ENCODE assay signal across 15 cellular contexts in the genomic region with DNA sequence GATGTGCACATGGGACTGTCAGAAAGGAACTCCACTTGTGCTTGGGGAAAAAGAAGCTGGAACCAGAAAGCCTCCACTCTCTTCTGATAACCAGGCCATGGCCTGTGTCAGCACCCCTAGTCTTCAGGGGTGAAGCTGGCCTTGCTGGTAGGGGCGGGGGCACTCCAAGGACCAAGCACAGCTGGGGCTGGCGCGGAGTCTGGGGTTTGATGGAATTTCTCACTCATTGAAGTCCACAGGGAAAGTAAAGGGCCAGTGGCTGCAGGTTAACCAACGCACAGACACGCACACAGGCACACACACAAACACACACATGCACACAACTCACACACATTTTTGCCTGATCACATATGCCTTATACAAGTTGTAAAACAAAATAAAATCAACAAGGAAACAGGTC.
"Had no signal": no experiment of that assay in that cellular context is flagged by ENCODE, and none has a peak within 500 bp of the region (broad histone marks: within the 10 kb centered on the region; RNA-seq: fewer than 3 reads in every experiment).

No MANE protein-coding gene starts in this region.

- H3K27ac Mint-ChIP-seq: activated naive CD8-positive, alpha-beta T cell treated with anti-CD3 and anti-CD28 coated beads for 36 hours; stimulated activated naive CD8-positive, alpha-beta T cell treated with anti-CD3 and anti-CD28 coated beads, Interleukin-15, Interleukin-2, amounts not matched to agents 100 ng/mL and 50 ng/mL, for 24 hours; T-helper 1 cell treated with Interleukin-12 subunit alpha and Interleukin-12 subunit beta and Interleukin-4 antibody, amounts not matched to agents 30 μg/mL and 1 μg/mL, for 36 hours had no signal

- H3K9me3 ChIP-seq: gastroesophageal sphincter had no signal

- H3K36me3 ChIP-seq: gastroesophageal sphincter had no signal

- H3K27me3 ChIP-seq: gastroesophageal sphincter had no signal

- H3K9me3 Mint-ChIP-seq: activated naive CD8-positive, alpha-beta T cell treated with anti-CD3 and anti-CD28 coated beads for 36 hours; activated T-cell treated with anti-CD3 and anti-CD28 coated beads, Interleukin-2, amount 50 U/mL, for 4 hours; stimulated activated naive CD8-positive, alpha-beta T cell treated with anti-CD3 and anti-CD28 coated beads, Interleukin-15, Interleukin-2, amounts not matched to agents 100 ng/mL and 50 ng/mL, for 24 hours; T-helper 1 cell treated with Interleukin-12 subunit alpha and Interleukin-12 subunit beta and Interleukin-4 antibody, amounts not matched to agents 30 μg/mL and 1 μg/mL, for 36 hours had no signal

- H3K4me3 Mint-ChIP-seq: activated naive CD8-positive, alpha-beta T cell treated with anti-CD3 and anti-CD28 coated beads for 36 hours; activated T-cell treated with anti-CD3 and anti-CD28 coated beads, Interleukin-2, amount 50 U/mL, for 4 hours; stimulated activated naive CD8-positive, alpha-beta T cell treated with anti-CD3 and anti-CD28 coated beads, Interleukin-15, Interleukin-2, amounts not matched to agents 100 ng/mL and 50 ng/mL, for 24 hours; T-helper 1 cell treated with Interleukin-12 subunit alpha and Interleukin-12 subunit beta and Interleukin-4 antibody, amounts not matched to agents 30 μg/mL and 1 μg/mL, for 36 hours had no signal

- DNase-seq: activated CD4-positive, alpha-beta T cell treated with anti-CD3 and anti-CD28 coated beads, Interleukin-2, amount 50 U/mL, for 48 hours; activated gamma-delta T cell; activated naive CD8-positive, alpha-beta T cell treated with anti-CD3 and anti-CD28 coated beads for 36 hours; activated T-cell treated with anti-CD3 and anti-CD28 coated beads, Interleukin-2, amount 50 U/mL, for 4 hours; aorta; kidney glomerular epithelial cell; midbrain; stimulated activated CD4-positive, alpha-beta T cell treated with anti-CD3 and anti-CD28 coated beads, Interleukin-4, amount 100 ng/mL, for 1 hour; stimulated activated CD8-positive, alpha-beta memory T cell treated with anti-CD3 and anti-CD28 coated beads, Interleukin-4, amount 100 ng/mL, for 48 hours had no signal

- FAIRE-seq: TTC549, urothelium cell line had no signal

- H3K4me1 Mint-ChIP-seq: activated naive CD8-positive, alpha-beta T cell treated with anti-CD3 and anti-CD28 coated beads for 36 hours had no signal

- ATAC-seq: activated CD4-positive, CD25-positive, alpha-beta regulatory T cell treated with anti-CD3 and anti-CD28 coated beads, Interleukin-2, amount 50 U/mL, for 24 hours; activated T-cell treated with anti-CD3 and anti-CD28 coated beads, Interleukin-2, amount 50 U/mL, for 4 hours; gastroesophageal sphincter had no signal

- H3K36me3 Mint-ChIP-seq: activated naive CD8-positive, alpha-beta T cell treated with anti-CD3 and anti-CD28 coated beads for 36 hours had no signal
